8 cellular contexts compared by ENCODE assay signal in genomic region chr5:132459031-132459982, GRCh38. TPM values are rescaled to one million over a fixed set of nuclear protein-coding genes. Genes with fewer than 3 reads are reported as not detected.
A peak's percentile ranks its signal among the peaks of the same experiment; 100 is the strongest.
DNase-seq lines count a peak whose midpoint lies in the region; ATAC-seq and TF ChIP-seq lines count a peak whose summit lies in the region.

No MANE protein-coding gene starts in this region.

- H3K4me1 ChIP-seq in breast epithelium: peaks cover 1 to 3% of the 10 kb centered on the region in 2 donors
- no peaks in the 10 kb centered on the region for H3K4me1 ChIP-seq in endodermal cell (ENCODE audit: control insufficient read depth, insufficient read depth, low read length)
- peaks cover 0 to 7% of the 10 kb centered on the region in 2 donors for H3K4me1 ChIP-seq in ascending aorta

- no peaks in the 10 kb centered on the region for H3K36me3 ChIP-seq in breast epithelium
- H3K36me3 ChIP-seq in endodermal cell (ENCODE audit: control insufficient read depth, insufficient read depth, low read length): no peaks in the 10 kb centered on the region
- H3K36me3 ChIP-seq in ascending aorta: peaks cover 2 to 24% of the 10 kb centered on the region in 2 donors

- no peak for ATAC-seq in HG02938 (IDR thresholded peaks at IDR 0.05; ENCODE audit: unreplicated experiment)
- no peak for ATAC-seq in GM18861 (IDR thresholded peaks at IDR 0.05; ENCODE audit: unreplicated experiment)

- H3K27me3 ChIP-seq in breast epithelium (no peaks in the 10 kb centered on the region), endodermal cell (ENCODE audit: control insufficient read depth, insufficient read depth, low read length, poor library complexity, severe bottlenecking) (no peaks in the 10 kb centered on the region), ascending aorta (no peaks in the 10 kb centered on the region)

- intact Hi-C loops in breast epithelium (cut with DNase I; ENCODE audit: low total_unique reads) (loop anchor here (2.0 kb wide), 1 partner anchor 61 kb away; no protein-coding TSS in a partner anchor), ascending aorta (cut with DNase I) (no loop called here)

- TF ChIP-seq CTCF in GM13976 (IDR thresholded peaks at IDR 0.05; ENCODE audit: borderline replicate concordance, control extremely low read depth, extremely low read depth, insufficient read depth, missing control alignments) (no peak), breast epithelium (IDR thresholded peaks at IDR 0.05) (no peak), osteocyte (IDR thresholded peaks at IDR 0.05) (no peak), endodermal cell (conservative IDR thresholded peaks at IDR 0.05) (no peak), ascending aorta (IDR thresholded peaks at IDR 0.05) (no peak)

- H3K4me3 Mint-ChIP-seq in osteocyte (ENCODE audit: unreplicated experiment) (no peak overlapping the region), endodermal cell (no peak overlapping the region)

- H3K4me1 Mint-ChIP-seq in osteocyte (ENCODE audit: unreplicated experiment) (peaks cover 80% of the 10 kb centered on the region), endodermal cell (peaks cover 14% of the 10 kb centered on the region)

- no peaks in the 10 kb centered on the region for H3K9me3 Mint-ChIP-seq in osteocyte (ENCODE audit: unreplicated experiment)
- H3K9me3 Mint-ChIP-seq in endodermal cell: no peaks in the 10 kb centered on the region

- H3K27ac ChIP-seq in breast epithelium (peak overlapping the region; percentile 65 to 75), endodermal cell (ENCODE audit: low read depth, low read length) (no peak overlapping the region), ascending aorta (no peak overlapping the region)

- H3K9me3 ChIP-seq in breast epithelium: no peaks in the 10 kb centered on the region
- H3K9me3 ChIP-seq in endodermal cell (ENCODE audit: control insufficient read depth, low read length): no peaks in the 10 kb centered on the region
- H3K9me3 ChIP-seq in ascending aorta: no peaks in the 10 kb centered on the region

- peak; percentile 51 for DNase-seq in GM13976 (ENCODE audit: low spot score)
- DNase-seq in NAMALWA (ENCODE audit: low spot score): peak; percentile 53
- no peak for DNase-seq in breast epithelium (ENCODE audit: low spot score in 2 of 2)
- DNase-seq in osteocyte (ENCODE audit: extremely low spot score, unreplicated experiment): peak; percentile 88
- DNase-seq in endodermal cell: no peak
- DNase-seq in ascending aorta (ENCODE audit: low spot score in 2 of 2): no peak

- no peak overlapping the region for H3K9ac ChIP-seq in endodermal cell (ENCODE audit: extremely low read depth, low read length, poor library complexity, severe bottlenecking)

- H3K36me3 Mint-ChIP-seq in osteocyte (ENCODE audit: unreplicated experiment): peaks cover 10% of the 10 kb centered on the region
- no peaks in the 10 kb centered on the region for H3K36me3 Mint-ChIP-seq in endodermal cell (ENCODE audit: low read depth)

- no peak for TF ChIP-seq POLR2A in breast epithelium (IDR thresholded peaks at IDR 0.05)

- in situ Hi-C loops in GM13976 (cut with MboI; ENCODE audit: low sequenced_read_pairs, unreplicated experiment): no loop called here

- no peaks in the 10 kb centered on the region for H3K27me3 Mint-ChIP-seq in osteocyte (ENCODE audit: unreplicated experiment)
- peaks cover 2% of the 10 kb centered on the region for H3K27me3 Mint-ChIP-seq in endodermal cell (ENCODE audit: insufficient read depth)

- 81 to 90% methylated on average over 6 to 12 of the region's 12 CpGs for WGBS in endodermal cell (ENCODE audit: insufficient coverage in 1 of 2, insufficient read length in 1 of 2), 2 experiments

- peak overlapping the region; percentile 98 for H3K27ac Mint-ChIP-seq in osteocyte (ENCODE audit: unreplicated experiment)
- no peak overlapping the region for H3K27ac Mint-ChIP-seq in endodermal cell

- H3K4me3 ChIP-seq in breast epithelium (no peak overlapping the region), endodermal cell (ENCODE audit: low read length) (no peak overlapping the region), ascending aorta (no peak overlapping the region)

RNA-seq across cellular contexts. Expression of gene IRF1, which starts 31.3 kb away (rescaled TPM):
- total RNA-seq in breast epithelium (10 to 100 TPM; 10.4 to 27.8 (median 18.0) TPM), osteocyte (50.2 and 58.9 TPM in 2 replicates), endodermal cell (1 to 10 TPM; 5.6 to 7.3 TPM), ascending aorta (57.7 TPM)
- 2.2 TPM for polyA plus RNA-seq in endodermal cell (2013, experiment 1 of 2)
- 4.5 TPM for polyA plus RNA-seq in endodermal cell (2013, experiment 2 of 2)

Comparison
In these comparisons a context has a peak if more than half of its experiments do, and no peak if none do; other contexts are left out.
1. DNase-seq: peak in GM13976 (single experiment), NAMALWA (single experiment) and osteocyte (single experiment); none in breast epithelium (0 of 2), endodermal cell (single experiment) and ascending aorta (0 of 2).
2. H3K27ac ChIP-seq: peak in breast epithelium (2 of 2); none in endodermal cell (single experiment) and ascending aorta (0 of 2).